8 cellular contexts compared by ENCODE assay signal in the genomic region with DNA sequence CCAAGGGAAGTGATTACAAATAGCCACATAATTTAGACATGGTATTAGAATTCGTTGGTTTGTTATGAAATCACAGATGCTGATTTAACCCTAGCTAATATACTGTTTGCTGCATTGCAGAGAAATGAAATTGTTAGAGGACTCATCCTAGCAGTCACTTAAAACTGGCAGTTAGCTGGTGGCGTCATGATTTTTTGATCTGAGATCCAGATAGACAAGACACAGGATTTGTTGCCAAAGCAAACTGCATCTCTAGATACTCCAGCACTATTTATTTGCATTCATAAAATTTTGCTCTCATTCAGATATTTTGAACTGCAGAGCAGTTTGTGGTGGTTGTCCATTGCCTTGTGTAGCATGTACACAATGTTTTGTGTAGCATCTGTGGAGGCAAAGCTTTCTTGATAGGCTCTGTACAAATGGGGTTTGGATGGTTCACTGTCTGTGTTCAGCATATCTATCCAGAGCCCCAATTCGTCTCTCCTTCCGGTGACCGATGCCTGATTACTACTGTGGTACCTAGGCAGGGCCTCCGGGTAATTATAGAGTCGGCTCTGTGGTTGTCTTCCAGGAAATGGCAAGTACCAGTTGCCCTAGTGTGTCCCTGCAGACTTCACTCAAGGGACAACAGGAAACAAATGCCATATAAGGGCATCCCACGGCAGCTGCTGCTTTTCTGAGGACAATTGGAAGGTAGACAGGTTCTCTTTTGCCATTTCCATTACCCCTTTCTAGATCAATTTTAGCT. TPM values are rescaled to one million over a fixed set of nuclear protein-coding genes. Genes with fewer than 3 reads are reported as not detected.
DNase-seq lines count a peak whose midpoint lies in the region; ATAC-seq lines count a peak whose summit lies in the region.

No MANE protein-coding gene starts in this region.

- H3K27me3 Mint-ChIP-seq in activated T-helper 2 cell treated with anti-CD3 and anti-CD28 coated beads, Interferon-gamma antibody, Interleukin-2, Interleukin-4, amounts not matched to agents 10 μg/mL and 5 μg/mL and 100 μg/mL, durations not matched to agents 14 hours and 24 hours and 36 hours (ENCODE audit: low read depth): no peaks in the 10 kb centered on the region

- no peak overlapping the region for H3K18ac ChIP-seq in mesenchymal stem cell (ENCODE audit: low read depth in 1 of 2, low read length in 2 of 2)

- H3K9me3 Mint-ChIP-seq in activated T-helper 2 cell treated with anti-CD3 and anti-CD28 coated beads, Interferon-gamma antibody, Interleukin-2, Interleukin-4, amounts not matched to agents 10 μg/mL and 5 μg/mL and 100 μg/mL, durations not matched to agents 14 hours and 24 hours and 36 hours: peaks cover 5% of the 10 kb centered on the region

- H4K8ac ChIP-seq in mesenchymal stem cell (ENCODE audit: low read length): no peak overlapping the region

- no peak overlapping the region for H3K23ac ChIP-seq in mesenchymal stem cell (ENCODE audit: low read length in 2 of 2)

- peak overlapping the region; percentile 65 for H3K27ac Mint-ChIP-seq in activated T-helper 2 cell treated with anti-CD3 and anti-CD28 coated beads, Interferon-gamma antibody, Interleukin-2, Interleukin-4, amounts not matched to agents 10 μg/mL and 5 μg/mL and 100 μg/mL, durations not matched to agents 14 hours and 24 hours and 36 hours

- H3K4me1 Mint-ChIP-seq in activated T-helper 2 cell treated with anti-CD3 and anti-CD28 coated beads, Interferon-gamma antibody, Interleukin-2, Interleukin-4, amounts not matched to agents 10 μg/mL and 5 μg/mL and 100 μg/mL, durations not matched to agents 14 hours and 24 hours and 36 hours (ENCODE audit: low read depth): peaks cover 28% of the 10 kb centered on the region

- no peak overlapping the region for H2BK12ac ChIP-seq in mesenchymal stem cell (ENCODE audit: low read length in 2 of 2)

- no peak overlapping the region for H2AK5ac ChIP-seq in mesenchymal stem cell (ENCODE audit: low read length, severe bottlenecking)

- no peak overlapping the region for H3K4me3 Mint-ChIP-seq in activated T-helper 2 cell treated with anti-CD3 and anti-CD28 coated beads, Interferon-gamma antibody, Interleukin-2, Interleukin-4, amounts not matched to agents 10 μg/mL and 5 μg/mL and 100 μg/mL, durations not matched to agents 14 hours and 24 hours and 36 hours (ENCODE audit: low read depth)

- no peak overlapping the region for H2BK5ac ChIP-seq in mesenchymal stem cell (ENCODE audit: low read depth, low read length, poor library complexity, severe bottlenecking)

- no peak overlapping the region for H3K27ac ChIP-seq in mesenchymal stem cell (ENCODE audit: low read length, poor library complexity, severe bottlenecking)

- H3K4ac ChIP-seq in mesenchymal stem cell (ENCODE audit: low read depth in 1 of 2, low read length in 2 of 2): no peak overlapping the region

- H3K27me3 ChIP-seq in mesenchymal stem cell (ENCODE audit: control insufficient read depth in 1 of 2, insufficient read depth in 1 of 2, low read length in 2 of 2): no peaks in the 10 kb centered on the region

- no peaks in the 10 kb centered on the region for H3K79me1 ChIP-seq in mesenchymal stem cell (replicated peaks; ENCODE audit: low read length, poor library complexity, severe bottlenecking)

- no peak overlapping the region for H3K4me2 ChIP-seq in mesenchymal stem cell (ENCODE audit: low read length, poor library complexity, severe bottlenecking)

- no peak overlapping the region for H3K9ac ChIP-seq in mesenchymal stem cell (ENCODE audit: low read length)

- H3K36me3 Mint-ChIP-seq in activated T-helper 2 cell treated with anti-CD3 and anti-CD28 coated beads, Interferon-gamma antibody, Interleukin-2, Interleukin-4, amounts not matched to agents 10 μg/mL and 5 μg/mL and 100 μg/mL, durations not matched to agents 14 hours and 24 hours and 36 hours (ENCODE audit: low read depth): peaks cover 5% of the 10 kb centered on the region

- H2BK15ac ChIP-seq in mesenchymal stem cell (ENCODE audit: low read depth, poor library complexity, severe bottlenecking): no peak overlapping the region

- no peaks in the 10 kb centered on the region for H3K9me3 ChIP-seq in mesenchymal stem cell (ENCODE audit: control insufficient read depth, low read length)

- H3K36me3 ChIP-seq in mesenchymal stem cell (ENCODE audit: control insufficient read depth in 1 of 2, insufficient read depth in 2 of 2, low read depth in 1 of 2, low read length in 2 of 2): no peaks in the 10 kb centered on the region

- no peak overlapping the region for H2BK120ac ChIP-seq in mesenchymal stem cell (ENCODE audit: low read depth, low read length)

- no peak overlapping the region for H3K14ac ChIP-seq in mesenchymal stem cell (ENCODE audit: low read length in 2 of 2)

- 74% methylated on average over 6 of the region's 8 CpGs for WGBS in mesenchymal stem cell

- H2AFZ ChIP-seq in mesenchymal stem cell (ENCODE audit: low read depth, low read length): no peak overlapping the region

- peak; percentile 100 for ATAC-seq in GM19455 (IDR thresholded peaks at IDR 0.05; ENCODE audit: unreplicated experiment)
- ATAC-seq in HG03378 (IDR thresholded peaks at IDR 0.05; ENCODE audit: unreplicated experiment): peak; percentile 98

- H3K4me3 ChIP-seq in mesenchymal stem cell (ENCODE audit: insufficient read depth in 1 of 2, low read depth in 1 of 2, low read length in 2 of 2): no peak overlapping the region

- intact Hi-C loops in activated T-helper 2 cell treated with anti-CD3 and anti-CD28 coated beads, Interferon-gamma antibody, Interleukin-2, Interleukin-4, amounts not matched to agents 10 μg/mL and 5 μg/mL and 100 μg/mL, durations not matched to agents 14 hours and 24 hours and 36 hours (cut with micrococcal nuclease): loop anchor here (5.0 kb wide), 2 partner anchors 62 to 468 kb away; no protein-coding TSS in a partner anchor

- H4K91ac ChIP-seq in mesenchymal stem cell (ENCODE audit: low read length): no peak overlapping the region

- DNase-seq in COLO668 (lab: John Stamatoyannopoulos, UW; ENCODE audit: unreplicated experiment) (peak; percentile 64), NOMO-1 (lab: John Stamatoyannopoulos, UW; ENCODE audit: unreplicated experiment in 2 of 2) (peak; percentile 68 to 78), NCI-H1694 treated with DMSO at 0.1 percent for 48 hours (lab: John Stamatoyannopoulos, UW) (no peak), mesenchymal stem cell (no peak)
- DNase-seq in activated T-helper 2 cell treated with anti-CD3 and anti-CD28 coated beads, Interferon-gamma antibody, Interleukin-2, Interleukin-4, amounts not matched to agents 10 μg/mL and 5 μg/mL and 100 μg/mL, durations not matched to agents 14 hours and 24 hours and 36 hours (ENCODE audit: low spot score): peak; percentile 66
- DNase-seq in stimulated activated CD4-positive, alpha-beta T cell treated with anti-CD3 and anti-CD28 coated beads, Interleukin-15, amount 100 ng/mL, for 48 hours (ENCODE audit: low read depth in 2 of 2): peak; percentile 8 to 25

- peaks cover 1% of the 10 kb centered on the region for H3K4me1 ChIP-seq in mesenchymal stem cell (ENCODE audit: control insufficient read depth, insufficient read depth, low read depth, low read length)

RNA-seq across cellular contexts. Expression of gene SPARCL1, which starts 30.1 kb away (rescaled TPM):
- total RNA-seq in activated T-helper 2 cell treated with anti-CD3 and anti-CD28 coated beads, Interferon-gamma antibody, Interleukin-2, Interleukin-4, amounts not matched to agents 10 μg/mL and 5 μg/mL and 100 μg/mL, durations not matched to agents 14 hours and 24 hours and 36 hours: not detected in 2 replicates
- polyA plus RNA-seq in mesenchymal stem cell (2013, experiment 1 of 2): 0.03 TPM
- 0.04 TPM for polyA plus RNA-seq in mesenchymal stem cell (2013, experiment 2 of 2)

RNA-seq across cellular contexts. Expression of gene DSPP, which starts 49.1 kb away (rescaled TPM):
- not detected in 2 replicates for total RNA-seq in activated T-helper 2 cell treated with anti-CD3 and anti-CD28 coated beads, Interferon-gamma antibody, Interleukin-2, Interleukin-4, amounts not matched to agents 10 μg/mL and 5 μg/mL and 100 μg/mL, durations not matched to agents 14 hours and 24 hours and 36 hours
- not detected for polyA plus RNA-seq in mesenchymal stem cell (2013, experiment 1 of 2)
- not detected for polyA plus RNA-seq in mesenchymal stem cell (2013, experiment 2 of 2)

Comparison
In these comparisons a context has a peak if more than half of its experiments do, and no peak if none do; other contexts are left out.
1. DNase-seq: peak in COLO668 (single experiment), NOMO-1 (2 of 2), activated T-helper 2 cell treated with anti-CD3 and anti-CD28 coated beads, Interferon-gamma antibody, Interleukin-2, Interleukin-4, amounts not matched to agents 10 μg/mL and 5 μg/mL and 100 μg/mL, durations not matched to agents 14 hours and 24 hours and 36 hours (single experiment) and stimulated activated CD4-positive, alpha-beta T cell treated with anti-CD3 and anti-CD28 coated beads, Interleukin-15, amount 100 ng/mL, for 48 hours (2 of 2); none in NCI-H1694 treated with DMSO at 0.1 percent for 48 hours (single experiment) and mesenchymal stem cell (single experiment).